In genomic region chr17:45234641-45235040, GRCh38 we compare ENCODE assay signal across 9 cellular contexts. TPM values are rescaled to one million over a fixed set of nuclear protein-coding genes. Genes with fewer than 3 reads are reported as not detected.
DNase-seq lines count a peak whose midpoint lies in the region; ATAC-seq, FAIRE-seq and TF ChIP-seq lines count a peak whose summit lies in the region.
"Had no signal": no experiment of that assay in that cellular context is flagged by ENCODE, and none has a peak within 500 bp of the region (broad histone marks: within the 10 kb centered on the region; RNA-seq: fewer than 3 reads in every experiment).

No MANE protein-coding gene starts in this region.

- no peaks in the 10 kb centered on the region for H3K27me3 Mint-ChIP-seq in IgD-negative memory B cell

- H3K4me3 ChIP-seq in fibroblast of villous mesenchyme (ENCODE audit: low read depth, low read length) = no peak overlapping the region
- no peak overlapping the region for H3K4me3 ChIP-seq in body of pancreas
- no peak overlapping the region for H3K4me3 ChIP-seq in vagina

- intact Hi-C loops in body of pancreas (cut with DNase I) = no loop called here
- intact Hi-C loops in vagina (cut with DNase I) = no loop called here

- no peaks in the 10 kb centered on the region for H3K36me3 ChIP-seq in body of pancreas (replicated peaks in 1 of 2; ENCODE audit: insufficient read depth in 1 of 2, low read depth in 2 of 2)
- H3K36me3 ChIP-seq in vagina = peaks cover 0 to 5% of the 10 kb centered on the region in 2 donors

- H3K4me1 ChIP-seq in body of pancreas = peaks cover 2% of the 10 kb centered on the region
- H3K4me1 ChIP-seq in vagina = peaks cover 21% of the 10 kb centered on the region

- H3K27me3 ChIP-seq in body of pancreas (no peaks in the 10 kb centered on the region), vagina (no peaks in the 10 kb centered on the region)

- H3K9me3 Mint-ChIP-seq in IgD-negative memory B cell = no peaks in the 10 kb centered on the region

- no peak for TF ChIP-seq POLR2A in body of pancreas (IDR thresholded peaks at IDR 0.05)
- TF ChIP-seq POLR2A in vagina (IDR thresholded peaks at IDR 0.05) = no peak

- no peak for DNase-seq in D721Med (ENCODE audit: insufficient read length, low spot score)
- peak; percentile 44 for DNase-seq in T-helper 9 cell
- no peak for DNase-seq in fibroblast of villous mesenchyme (ENCODE audit: low read depth)
- no peak for DNase-seq in dermis blood vessel endothelial cell
- no peak for DNase-seq in body of pancreas
- no peak for DNase-seq in mucosa of gallbladder (ENCODE audit: low spot score)
- DNase-seq in vagina (ENCODE audit: extremely low spot score in 2 of 2) = no peak

- H3K27ac ChIP-seq in body of pancreas (no peak overlapping the region), vagina (no peak overlapping the region)

- H3K27ac Mint-ChIP-seq in IgD-negative memory B cell = peak overlapping the region; percentile 64 to 91 (median 80)

- peaks cover 3% of the 10 kb centered on the region for H3K36me3 Mint-ChIP-seq in IgD-negative memory B cell

- H3K4me1 Mint-ChIP-seq in IgD-negative memory B cell = peaks cover 10 to 40% (median 35%) of the 10 kb centered on the region in 3 donors

- no peak for ATAC-seq in body of pancreas

- H3K9me3 ChIP-seq in body of pancreas (no peaks in the 10 kb centered on the region), vagina (no peaks in the 10 kb centered on the region)

- FAIRE-seq in D721Med (lab: Jason Lieb, UNC) = no peak

- H3K4me3 Mint-ChIP-seq in IgD-negative memory B cell = peak overlapping the region in 2 of 4 donors; percentile 40 to 47

- 14 to 37% methylated on average over 5 of the region's 5 CpGs for WGBS in body of pancreas, 2 donors

- TF ChIP-seq CTCF in D721Med (IDR thresholded peaks at IDR 0.05; ENCODE audit: insufficient read depth, missing control alignments) = peak; percentile 50
- TF ChIP-seq CTCF in fibroblast of villous mesenchyme (IDR thresholded peaks at IDR 0.05; ENCODE audit: insufficient read depth, low read depth, low read length) = peak; percentile 36
- TF ChIP-seq CTCF in body of pancreas (IDR thresholded peaks at IDR 0.05) = peak in 2 of 7 experiments; percentile 9 to 21
- TF ChIP-seq CTCF in vagina (IDR thresholded peaks at IDR 0.05) = no peak

RNA-seq across cellular contexts. Expression of gene FMNL1, which starts 13.0 kb away (rescaled TPM):
- 36.5 TPM for polyA plus RNA-seq in IgD-negative memory B cell
- total RNA-seq in fibroblast of villous mesenchyme (3.5 and 5.2 TPM in 2 replicates), dermis blood vessel endothelial cell (1.0 and 4.0 TPM in 2 replicates), body of pancreas (1 to 10 TPM; 4.0 to 5.2 TPM), mucosa of gallbladder (30.7 TPM), vagina (22.1 TPM)

RNA-seq across cellular contexts. Expression of gene SPATA32, which starts 27.3 kb away (rescaled TPM):
- 0.34 TPM for polyA plus RNA-seq in IgD-negative memory B cell
- total RNA-seq in fibroblast of villous mesenchyme (under 0.01 TPM in 1 of 2 replicates, not detected in the other), dermis blood vessel endothelial cell (0.05 TPM in 1 of 2 replicates, not detected in the other), body of pancreas (1 to 10 TPM in 1 of 2 donors, not detected in 1; 1.0 TPM), mucosa of gallbladder (not detected), vagina (not detected)
- total RNA-seq: NCI-H460 had no signal

Comparison
In these comparisons a context has a peak if more than half of its experiments do, and no peak if none do; other contexts are left out.
1. CTCF ChIP-seq: peak in D721Med (single experiment) and fibroblast of villous mesenchyme (single experiment); none in vagina (0 of 3).